ENCODE assay signal across 8 cellular contexts in the genomic region with DNA sequence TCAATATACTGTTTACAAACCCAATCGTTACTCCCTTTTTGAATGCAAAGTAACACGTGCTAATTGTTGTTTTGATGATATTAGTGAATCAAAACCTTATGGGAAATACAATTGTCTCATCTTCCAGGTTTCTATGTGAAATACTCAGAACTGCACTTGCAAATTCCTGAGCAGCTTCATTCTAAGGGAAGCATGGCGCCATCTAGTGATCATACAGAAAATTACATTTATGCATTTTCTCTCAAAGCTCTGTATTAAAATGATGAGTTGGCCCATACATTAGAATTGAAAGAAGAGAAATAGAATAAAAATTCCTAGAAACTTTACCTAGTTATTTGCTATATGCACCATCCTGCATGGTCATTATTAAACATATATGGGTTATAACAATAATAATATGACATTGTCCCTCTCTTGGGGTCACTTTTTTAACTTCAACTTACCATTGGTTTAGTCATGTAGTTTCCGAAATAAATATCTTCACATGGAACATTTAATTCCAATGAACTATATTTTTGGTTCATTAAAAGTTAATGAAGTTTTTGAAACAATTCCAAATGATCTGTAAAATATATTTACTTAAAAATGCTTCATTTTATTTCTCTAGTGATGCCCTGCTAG.
DNase-seq lines count a peak whose midpoint lies in the region; ATAC-seq and TF ChIP-seq lines count a peak whose summit lies in the region.

No MANE protein-coding gene starts in this region.

- H3K4me2 ChIP-seq in smooth muscle cell, result no peak overlapping the region

- peaks cover 40% of the 10 kb centered on the region for H4K20me1 ChIP-seq in smooth muscle cell (ENCODE audit: low read depth)

- H3K36me3 ChIP-seq in smooth muscle cell (ENCODE audit: low read depth), result no peaks in the 10 kb centered on the region

- no peak overlapping the region for H2AFZ ChIP-seq in smooth muscle cell (ENCODE audit: low read depth)

- WGBS in smooth muscle cell (ENCODE audit: low lambda C conversion rate), result 20% methylated on average over 4 of the region's 4 CpGs

- H3K27me3 ChIP-seq in AG04450 (ENCODE audit: control insufficient read depth, insufficient read depth, low read length), result no peaks in the 10 kb centered on the region
- no peaks in the 10 kb centered on the region for H3K27me3 ChIP-seq in smooth muscle cell (ENCODE audit: low read depth)

- H3K27ac ChIP-seq in AG04450 (ENCODE audit: low read depth, low read length), result no peak overlapping the region
- no peak overlapping the region for H3K27ac ChIP-seq in smooth muscle cell (ENCODE audit: low read depth)

- POLR2A ChIA-PET in AG04450 (lab: Yijun Ruan, JAX), result no interaction called here

- DNase-seq in AG04450 (ENCODE audit: low read depth, low spot score) (no peak), MV-4-11 (lab: John Stamatoyannopoulos, UW) (peak; percentile 22), SW480 (ENCODE audit: low spot score) (peak; percentile 63), globus pallidus (ENCODE audit: low spot score) (peak; percentile 58), smooth muscle cell (lab: John Stamatoyannopoulos, UW; ENCODE audit: unreplicated experiment) (no peak), activated gamma-delta T cell (lab: John Stamatoyannopoulos, UW) (no peak)

- H3F3A ChIP-seq in smooth muscle cell (ENCODE audit: low read depth), result no peaks in the 10 kb centered on the region

- H3K4me3 ChIP-seq in AG04450 (ENCODE audit: low read depth, low read length) (no peak overlapping the region), smooth muscle cell (no peak overlapping the region)

- H3K79me2 ChIP-seq in smooth muscle cell (ENCODE audit: low read depth), result no peaks in the 10 kb centered on the region

- no peaks in the 10 kb centered on the region for H3K9me3 ChIP-seq in AG04450 (ENCODE audit: control insufficient read depth, insufficient read depth, low read length)
- no peaks in the 10 kb centered on the region for H3K9me3 ChIP-seq in smooth muscle cell (replicated peaks; ENCODE audit: low read depth)

- peak; percentile 80 for TF ChIP-seq CTCF in AG04450 (IDR thresholded peaks at IDR 0.05; ENCODE audit: low read depth, low read length)
- peak; percentile 55 for TF ChIP-seq CTCF in GM12872 (IDR thresholded peaks at IDR 0.05; ENCODE audit: insufficient read depth, low read depth, low read length)
- TF ChIP-seq CTCF in smooth muscle cell (IDR thresholded peaks at IDR 0.05; ENCODE audit: borderline replicate concordance, insufficient read depth, poor library complexity, severe bottlenecking), result peak; percentile 83

- ATAC-seq in GM18498 (IDR thresholded peaks at IDR 0.05; ENCODE audit: unreplicated experiment), result no peak

- H3K4me1 ChIP-seq in smooth muscle cell (ENCODE audit: low read depth), result no peaks in the 10 kb centered on the region

- CTCF ChIA-PET in AG04450 (lab: Charles Lee), result interaction anchor here (0.6 to 6.8 kb wide), 41 partner anchors 8 to 996 kb away, joined by 3 to 92 read pairs (median 4); no protein-coding TSS in a partner anchor

- no peak overlapping the region for H3K9ac ChIP-seq in smooth muscle cell (ENCODE audit: low read depth)

Comparison
In these comparisons a context has a peak if more than half of its experiments do, and no peak if none do; other contexts are left out.
1. DNase-seq: peak in MV-4-11 (single experiment), SW480 (single experiment) and globus pallidus (single experiment); none in AG04450 (single experiment), smooth muscle cell (single experiment) and activated gamma-delta T cell (single experiment).
2. Peak in every context shown above with its lines, with median percentiles within 50 percentile points of each other: CTCF ChIP-seq.